ENCODE assay signal across 25 cellular contexts in genomic region chr6:10970731-10971130, GRCh38.
"Had no signal": no experiment of that assay in that cellular context is flagged by ENCODE, and none has a peak within 500 bp of the region (broad histone marks: within the 10 kb centered on the region; RNA-seq: fewer than 3 reads in every experiment).

No MANE protein-coding gene starts in this region.

- H3K36me3 ChIP-seq: colonic mucosa, lower lobe of right lung, neutrophil, prostate gland, right atrium auricular region, spleen, thoracic aorta, upper lobe of right lung, uterus had no signal

- H3K27ac ChIP-seq: colonic mucosa, epithelial cell of prostate, lower lobe of right lung, neutrophil, prostate gland, right atrium auricular region, skin epidermis, spleen, thoracic aorta, tibial nerve, upper lobe of right lung, uterus had no signal

- DNase-seq: colonic mucosa; effector CD8-positive, alpha-beta T cell; endodermal cell; foreskin melanocyte; hypothalamus; immature natural killer cell; left ventricle myocardium superior; lower lobe of right lung; mucosa of descending colon; naive B cell; spleen; stimulated activated CD4-positive, alpha-beta T cell treated with anti-CD3 and anti-CD28 coated beads, Interleukin-4, amount 100 ng/mL, for 4 hours; stimulated activated naive CD8-positive, alpha-beta T cell treated with anti-CD3 and anti-CD28 coated beads, Interleukin-15, Interleukin-2, amounts not matched to agents 100 U/mL and 50 U/mL, for 24 hours; substantia nigra; upper lobe of right lung; uterus had no signal

- ATAC-seq: esophagus mucosa; left ventricle myocardium superior; lower lobe of right lung; mucosa of descending colon; stimulated activated memory B cell treated with anti-CD40 and anti-IgM and Interleukin-4, amounts not matched to agents 10 μg/mL and 1 μg/mL and 100 μg/mL, for 72 hours; stimulated activated naive CD8-positive, alpha-beta T cell treated with anti-CD3 and anti-CD28 coated beads, Interleukin-15, Interleukin-2, amounts not matched to agents 100 U/mL and 50 U/mL, for 24 hours; upper lobe of right lung had no signal

- H3K27me3 ChIP-seq: colonic mucosa, neutrophil, right atrium auricular region, spleen, tibial nerve, upper lobe of right lung, uterus had no signal

- H3K4me3 ChIP-seq: colonic mucosa, lower lobe of right lung, mucosa of descending colon, prostate gland, right atrium auricular region, skin epidermis, spleen, thoracic aorta, tibial nerve, upper lobe of right lung, uterus had no signal

- H3K9me3 ChIP-seq: colonic mucosa, mucosa of descending colon, neutrophil, prostate gland, upper lobe of right lung had no signal

- H3K4me1 ChIP-seq: colonic mucosa, lower lobe of right lung, prostate gland, right atrium auricular region, spleen, tibial nerve, upper lobe of right lung, uterus had no signal
